Comparison of ENCODE assay signal across 5 cellular contexts in the genomic region with DNA sequence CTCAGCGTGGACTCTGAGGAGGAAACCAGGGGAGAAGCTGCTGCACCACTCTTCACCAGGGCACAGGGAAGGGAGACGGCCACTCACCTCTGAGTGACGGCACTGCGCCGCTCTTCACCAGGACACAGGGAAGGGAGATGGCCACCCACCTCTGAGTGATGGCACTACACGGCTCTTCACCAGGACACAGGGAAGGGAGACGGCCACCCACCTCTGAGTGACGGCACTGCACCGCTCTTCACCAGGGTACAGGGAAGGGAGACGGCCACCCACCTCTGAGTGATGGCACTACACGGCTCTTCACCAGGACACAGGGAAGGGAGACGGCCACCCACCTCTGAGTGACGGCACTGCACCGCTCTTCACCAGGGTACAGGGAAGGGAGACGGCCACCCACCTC.
DNase-seq lines count a peak whose midpoint lies in the region; ATAC-seq and TF ChIP-seq lines count a peak whose summit lies in the region.
"Not testable (repeated sequence)": the region's sequence is repeated elsewhere in the genome, so short reads cannot be mapped to it uniquely, and the experiment has no call there.

No MANE protein-coding gene starts in this region.

- not testable (repeated sequence) for H2AFZ ChIP-seq in PC-3 (ENCODE audit: low read length)

- peak; percentile 0 for DNase-seq in Ammon's horn (ENCODE audit: low spot score)
- not testable (repeated sequence) for DNase-seq in PC-3
- DNase-seq in SJSA1 (ENCODE audit: low read depth in 1 of 2, low spot score in 2 of 2), result peak; percentile 33 to 67
- DNase-seq in osteocyte (ENCODE audit: extremely low spot score, unreplicated experiment), result peak; percentile 59
- peak; percentile 45 for DNase-seq in upper lobe of right lung

- BruUV-seq in PC-3 (replicated peaks; lab: Mats Ljungman, UMichigan), result TSS peak; percentile 46

- not testable (repeated sequence) for H3K4me1 ChIP-seq in PC-3 (ENCODE audit: insufficient read depth, low read length); SJSA1 (replicated peaks); upper lobe of right lung

- H3K36me3 Mint-ChIP-seq in osteocyte (ENCODE audit: unreplicated experiment), result not testable (repeated sequence)

- H3K9me3 ChIP-seq in PC-3 (ENCODE audit: low read length); SJSA1 (replicated peaks); upper lobe of right lung: not testable (repeated sequence)

- CTCF ChIA-PET in PC-3 (lab: Charles Lee), result not testable (repeated sequence)

- not testable (repeated sequence) for ATAC-seq in PC-3, upper lobe of right lung

- not testable (repeated sequence) for H3K9me2 ChIP-seq in PC-3 (replicated peaks; ENCODE audit: low read length)

- H3K27ac ChIP-seq in PC-3 (ENCODE audit: low read length); SJSA1; upper lobe of right lung: not testable (repeated sequence)

- intact Hi-C loops in PC-3 (cut with micrococcal nuclease); upper lobe of right lung (cut with DNase I): not testable (repeated sequence)

- not testable (repeated sequence) for H3K27me3 ChIP-seq in PC-3 (ENCODE audit: low read length); SJSA1 (replicated peaks); upper lobe of right lung

- H3K36me3 ChIP-seq in PC-3 (ENCODE audit: low read depth, low read length); SJSA1; upper lobe of right lung: not testable (repeated sequence)

- H3K9ac ChIP-seq in PC-3 (ENCODE audit: low read length), result not testable (repeated sequence)

- not testable (repeated sequence) for TF ChIP-seq CTCF in PC-3 (conservative IDR thresholded peaks at IDR 0.05; ENCODE audit: low read depth, low read length); osteocyte (IDR thresholded peaks at IDR 0.05); upper lobe of right lung (IDR thresholded peaks at IDR 0.05)

- H3K4me1 Mint-ChIP-seq in osteocyte (ENCODE audit: unreplicated experiment), result not testable (repeated sequence)

- not testable (repeated sequence) for H3K4me2 ChIP-seq in PC-3 (ENCODE audit: low read length)

- not testable (repeated sequence) for H3K27ac Mint-ChIP-seq in osteocyte (ENCODE audit: unreplicated experiment)

- H3K9me3 Mint-ChIP-seq in osteocyte (ENCODE audit: unreplicated experiment), result not testable (repeated sequence)

- not testable (repeated sequence) for H3K27me3 Mint-ChIP-seq in osteocyte (ENCODE audit: unreplicated experiment)

- H3K4me3 Mint-ChIP-seq in osteocyte (ENCODE audit: unreplicated experiment), result not testable (repeated sequence)

- H3K4me3 ChIP-seq in PC-3 (ENCODE audit: low read length); SJSA1; upper lobe of right lung: not testable (repeated sequence)

- POLR2A ChIA-PET in PC-3 (lab: Charles Lee; ENCODE audit: unreplicated experiment), result not testable (repeated sequence)

- not testable (repeated sequence) for H4K20me1 ChIP-seq in PC-3 (ENCODE audit: low read length)

- not testable (repeated sequence) for H3K79me2 ChIP-seq in PC-3 (ENCODE audit: low read length)

- not testable (repeated sequence) for H3F3A ChIP-seq in PC-3 (ENCODE audit: low read length, unreplicated experiment)
